Comparison of ENCODE assay signal across 8 cellular contexts in the genomic region with DNA sequence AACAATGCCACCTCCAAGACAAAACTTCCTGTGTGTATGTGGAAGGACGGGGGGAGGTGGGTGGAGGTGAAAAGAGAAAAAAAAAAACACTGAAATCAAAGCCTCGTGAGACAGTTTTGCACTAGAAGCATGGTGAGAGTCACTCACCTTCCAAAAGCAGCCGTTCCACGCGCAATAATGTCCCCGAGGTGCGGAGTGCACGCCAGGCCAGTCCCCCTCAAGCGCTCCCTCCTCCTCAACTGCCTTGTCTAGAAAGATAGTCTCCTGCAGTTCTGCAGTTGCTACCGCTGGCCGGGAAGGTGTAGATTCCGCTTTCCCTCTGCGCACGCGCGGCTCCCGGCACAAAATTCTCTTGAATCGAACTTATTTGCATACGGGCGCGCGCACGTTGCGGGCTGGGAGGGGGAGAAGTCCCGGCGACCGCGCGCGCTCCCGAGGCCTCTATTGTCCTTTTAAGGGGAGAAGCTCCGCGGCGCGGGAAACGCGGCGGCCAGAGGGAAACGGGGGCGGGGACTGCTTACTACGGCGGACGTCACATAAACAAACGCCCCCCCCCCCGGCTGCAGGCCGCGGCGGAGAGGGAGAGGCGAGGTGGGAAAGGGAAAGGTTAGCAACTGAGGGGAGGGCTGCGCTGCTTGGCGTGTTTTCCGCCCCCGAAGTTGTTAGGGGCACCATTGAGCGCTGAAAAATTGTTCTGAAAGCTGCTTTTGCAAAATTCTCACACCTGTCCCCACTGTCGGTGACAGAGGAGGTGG. TPM values are rescaled to one million over a fixed set of nuclear protein-coding genes. Genes with fewer than 3 reads are reported as not detected.
A peak's percentile ranks its signal among the peaks of the same experiment; 100 is the strongest.
DNase-seq lines count a peak whose midpoint lies in the region; ATAC-seq and TF ChIP-seq lines count a peak whose summit lies in the region.

A gene with protein sequence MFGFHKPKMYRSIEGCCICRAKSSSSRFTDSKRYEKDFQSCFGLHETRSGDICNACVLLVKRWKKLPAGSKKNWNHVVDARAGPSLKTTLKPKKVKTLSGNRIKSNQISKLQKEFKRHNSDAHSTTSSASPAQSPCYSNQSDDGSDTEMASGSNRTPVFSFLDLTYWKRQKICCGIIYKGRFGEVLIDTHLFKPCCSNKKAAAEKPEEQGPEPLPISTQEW (minus strand): TSS at position 274 of the 755 bp plus-strand sequence. CDS start 27,946 bp downstream, outside the sequence.

- TF ChIP-seq CTCF in CD8-positive, alpha-beta T cell (IDR thresholded peaks at IDR 0.05) = no peak
- TF ChIP-seq CTCF in lung (IDR thresholded peaks at IDR 0.05; ENCODE audit: control extremely low read depth, extremely low read depth) = no peak

- H3K9me3 Mint-ChIP-seq in CD8-positive, alpha-beta T cell = no peaks in the 10 kb centered on the region

- H3K27me3 Mint-ChIP-seq in CD8-positive, alpha-beta T cell (ENCODE audit: low read depth) = no peaks in the 10 kb centered on the region

- POLR2A ChIA-PET in CD8-positive, alpha-beta T cell (lab: Charles Lee) = interaction anchor here (0.6 to 1.5 kb wide), 8 partner anchors 9 to 1430 kb away, joined by 3 to 6 read pairs (median 4); partner anchors contain the start of genes ETFBKMT and YARS2

- 0% methylated on average over 47 to 55 of the region's 55 CpGs for WGBS in lung, 2 donors

- H3K4me3 Mint-ChIP-seq in CD8-positive, alpha-beta T cell = peak within 1 kb of the TSS; percentile 92

- H3K4me3 ChIP-seq in CD8-positive, alpha-beta T cell (ENCODE audit: low read depth, low read length) = peak within 1 kb of the TSS; percentile 81
- H3K4me3 ChIP-seq in lung = peak within 1 kb of the TSS; percentile 70

- peak; percentile 94 to 99 (median 99) for DNase-seq in CD8-positive, alpha-beta T cell
- DNase-seq in HS-27A (ENCODE audit: low read depth) (peak; percentile 99), NK-92 (lab: John Stamatoyannopoulos, UW; ENCODE audit: unreplicated experiment) (peak; percentile 91), lung (ENCODE audit: low spot score) (peak; percentile 100)
- peak; percentile 98 to 99 for DNase-seq in activated CD8-positive, alpha-beta memory T cell treated with anti-CD3 and anti-CD28 coated beads for 1 hour (ENCODE audit: extremely low read depth in 1 of 2, low read depth in 1 of 2)
- peak; percentile 99 for DNase-seq in effector CD8-positive, alpha-beta T cell (lab: John Stamatoyannopoulos, UW)
- peak; percentile 97 to 98 (median 97) for DNase-seq in stimulated activated CD4-positive, alpha-beta T cell treated with anti-CD3 and anti-CD28 coated beads, TNF-alpha, amount 100 ng/mL, for 4 hours (ENCODE audit: low read depth in 3 of 3)

- peaks cover 22% of the 10 kb centered on the region for H3K4me1 ChIP-seq in CD8-positive, alpha-beta T cell (ENCODE audit: insufficient read depth, low read length)
- peaks cover 0 to 5% of the 10 kb centered on the region in 2 donors for H3K4me1 ChIP-seq in lung (ENCODE audit: control insufficient read depth in 2 of 2, insufficient read depth in 2 of 2, low read length in 2 of 2)

- no peaks in the 10 kb centered on the region for H3K36me3 ChIP-seq in CD8-positive, alpha-beta T cell (ENCODE audit: insufficient read depth, low read length)
- no peaks in the 10 kb centered on the region for H3K36me3 ChIP-seq in lung (ENCODE audit: control insufficient read depth in 2 of 2, insufficient read depth in 2 of 2, low read length in 2 of 2)

- H3K4me1 Mint-ChIP-seq in CD8-positive, alpha-beta T cell (ENCODE audit: low read depth) = peaks cover 31% of the 10 kb centered on the region

- no peaks in the 10 kb centered on the region for H3K27me3 ChIP-seq in CD8-positive, alpha-beta T cell (ENCODE audit: insufficient read depth, low read length)
- H3K27me3 ChIP-seq in lung (ENCODE audit: control insufficient read depth, insufficient read depth) = no peaks in the 10 kb centered on the region

- ATAC-seq in CD8-positive, alpha-beta T cell = peak; percentile 55
- ATAC-seq in GM19467 (IDR thresholded peaks at IDR 0.05; ENCODE audit: unreplicated experiment) (peak; percentile 51), lung (ENCODE audit: insufficient read depth, low FRiP score) (peak; percentile 74)

- no peaks in the 10 kb centered on the region for H3K9me3 ChIP-seq in CD8-positive, alpha-beta T cell (ENCODE audit: low read length)
- no peaks in the 10 kb centered on the region for H3K9me3 ChIP-seq in lung (ENCODE audit: control insufficient read depth in 2 of 2, insufficient read depth in 1 of 2, low read length in 1 of 2)

- peaks cover 11% of the 10 kb centered on the region for H3K36me3 Mint-ChIP-seq in CD8-positive, alpha-beta T cell

- H3K27ac Mint-ChIP-seq in CD8-positive, alpha-beta T cell = peak within 1 kb of the TSS; percentile 93

- H3K27ac ChIP-seq in CD8-positive, alpha-beta T cell (ENCODE audit: low read depth, low read length) = peak within 1 kb of the TSS; percentile 96
- peak within 1 kb of the TSS; percentile 89 to 91 for H3K27ac ChIP-seq in lung (ENCODE audit: low read depth in 1 of 2, low read length in 1 of 2)

- intact Hi-C loops in CD8-positive, alpha-beta T cell (cut with DNase I, micrococcal nuclease) = loop anchor here (1.0 to 10.0 kb wide), 11 partner anchors 49 to 1429 kb away; partner anchors contain the start of genes AMN1 (in 2 of the 2), ETFBKMT (in 2 of the 2), CAPRIN2 (in 1 of the 2) and DNM1L (in 1 of the 2)

- CTCF ChIA-PET in CD8-positive, alpha-beta T cell (lab: Charles Lee) = interaction anchor here (1.0 to 1.6 kb wide), 3 partner anchors 28 to 327 kb away, joined by 3 to 7 read pairs (median 4); no protein-coding TSS in a partner anchor

RNA-seq across cellular contexts. Expression of the gene that starts here (rescaled TPM):
- 100 to 1,000 TPM in 1 of 2 experiments, 10 to 100 TPM in 1; 93.7 to 108 TPM for total RNA-seq in CD8-positive, alpha-beta T cell
- 10 to 100 TPM; 40.8 to 67.0 TPM for total RNA-seq in lung
- polyA plus RNA-seq in lung = 10 to 100 TPM; 23.4 to 26.8 TPM

Comparison
In these comparisons a context has a peak if more than half of its experiments do, and no peak if none do; other contexts are left out.
1. Peak in every context shown above with its lines: DNase-seq, ATAC-seq, H3K4me3 ChIP-seq and H3K27ac ChIP-seq.